ENCODE assay signal across 29 cellular contexts in the genomic region with DNA sequence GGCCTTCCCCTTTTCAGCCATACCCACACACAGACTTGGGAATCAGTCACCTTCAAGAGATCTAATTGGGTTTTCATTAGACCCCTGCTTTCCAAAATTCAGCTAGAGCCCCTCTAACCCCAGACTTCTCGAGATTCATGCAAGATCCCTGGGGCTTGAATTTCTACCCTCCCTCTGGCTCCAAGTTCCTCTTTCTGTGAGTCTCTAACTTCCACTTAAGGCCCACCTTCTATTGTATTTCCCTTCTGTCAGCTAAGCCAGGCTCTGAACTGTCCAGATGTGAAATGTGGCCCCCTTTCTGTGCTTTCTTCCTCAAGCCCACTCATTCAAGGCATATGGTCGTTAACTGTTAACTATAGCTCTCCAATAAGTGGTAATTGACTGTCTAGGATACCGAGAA.
DNase-seq lines count a peak whose midpoint lies in the region; ATAC-seq and TF ChIP-seq lines count a peak whose summit lies in the region.
"Had no signal": no experiment of that assay in that cellular context is flagged by ENCODE, and none has a peak within 500 bp of the region (broad histone marks: within the 10 kb centered on the region; RNA-seq: fewer than 3 reads in every experiment).

No MANE protein-coding gene starts in this region.

- H3K79me2 ChIP-seq in neural progenitor cell (ENCODE audit: low read depth), result no peaks in the 10 kb centered on the region

- H3K9me3 Mint-ChIP-seq in activated B cell treated with CpG ODN at 0.5 μM for 24 hours (no peaks in the 10 kb centered on the region), neural progenitor cell (no peaks in the 10 kb centered on the region)
- H3K9me3 Mint-ChIP-seq: endodermal cell; immature natural killer cell; stimulated activated effector memory CD8-positive, alpha-beta T cell treated with anti-CD3 and anti-CD28 coated beads, Interleukin-12 subunit alpha, Interleukin-12 subunit beta, amount 100 ng/mL, for 72 hours had no signal

- POLR2A ChIA-PET in activated B cell treated with CpG ODN at 0.5 μM for 24 hours (lab: Charles Lee), result interaction anchor here (1.7 kb wide), 1 partner anchor 21 kb away, joined by 6 read pairs; no protein-coding TSS in a partner anchor

- H3K27ac Mint-ChIP-seq in activated B cell treated with CpG ODN at 0.5 μM for 24 hours (no peak overlapping the region), neural progenitor cell (no peak overlapping the region)
- H3K27ac Mint-ChIP-seq: activated CD8-positive, alpha-beta T cell treated with anti-CD3 and anti-CD28 coated beads, Interleukin-2, amount 10 ng/mL, durations not matched to agents 7 days and 5 days; endodermal cell; immature natural killer cell; stimulated activated effector memory CD8-positive, alpha-beta T cell treated with anti-CD3 and anti-CD28 coated beads, Interleukin-12 subunit alpha, Interleukin-12 subunit beta, amount 100 ng/mL, for 72 hours had no signal

- H2AFZ ChIP-seq in neural progenitor cell (replicated peaks), result no peak overlapping the region

- peaks cover 21% of the 10 kb centered on the region for H3F3A ChIP-seq in neural progenitor cell (ENCODE audit: low read depth)

- no peak overlapping the region for H3K4me3 Mint-ChIP-seq in activated B cell treated with CpG ODN at 0.5 μM for 24 hours
- no peak overlapping the region for H3K4me3 Mint-ChIP-seq in neural progenitor cell
- H3K4me3 Mint-ChIP-seq: activated CD8-positive, alpha-beta T cell treated with anti-CD3 and anti-CD28 coated beads, Interleukin-2, amount 10 ng/mL, durations not matched to agents 7 days and 5 days; endodermal cell; immature natural killer cell; stimulated activated effector memory CD8-positive, alpha-beta T cell treated with anti-CD3 and anti-CD28 coated beads, Interleukin-12 subunit alpha, Interleukin-12 subunit beta, amount 100 ng/mL, for 72 hours had no signal

- H3K4me3 ChIP-seq in HUES64 (ENCODE audit: low read length), result no peak overlapping the region
- no peak overlapping the region for H3K4me3 ChIP-seq in neural progenitor cell
- H3K4me3 ChIP-seq: esophagus muscularis mucosa, Peyer's patch, suprapubic skin had no signal

- no peaks in the 10 kb centered on the region for H3K36me3 ChIP-seq in HUES64 (ENCODE audit: insufficient read depth, low read length)
- no peaks in the 10 kb centered on the region for H3K36me3 ChIP-seq in neural progenitor cell
- H3K36me3 ChIP-seq: esophagus muscularis mucosa, neutrophil, Peyer's patch, suprapubic skin had no signal

- H3K27ac ChIP-seq in HUES64 (ENCODE audit: low read depth, low read length) (peak overlapping the region; percentile 1; the same call in 1 of the 2 replicates), neural progenitor cell (peak overlapping the region; percentile 8)
- H3K27ac ChIP-seq: C4-2B, esophagus muscularis mucosa, foreskin keratinocyte, neutrophil, Peyer's patch, suprapubic skin had no signal

- CTCF ChIA-PET in activated B cell treated with CpG ODN at 0.5 μM for 24 hours (lab: Charles Lee), result interaction anchor here (1.1 kb wide), 1 partner anchor 21 kb away, joined by 3 read pairs; no protein-coding TSS in a partner anchor

- no peak overlapping the region for H3K9ac ChIP-seq in HUES64 (ENCODE audit: low read depth, low read length)
- H3K9ac ChIP-seq in neural progenitor cell, result no peak overlapping the region

- no peak for TF ChIP-seq CTCF in activated B cell treated with CpG ODN at 0.5 μM for 24 hours (IDR thresholded peaks at IDR 0.05)
- TF ChIP-seq CTCF in neural progenitor cell (IDR thresholded peaks at IDR 0.05), result no peak

- no peaks in the 10 kb centered on the region for H4K20me1 ChIP-seq in neural progenitor cell (ENCODE audit: low read depth)

- peak overlapping the region; percentile 32 for H3K4me2 ChIP-seq in neural progenitor cell

- H3K4me1 Mint-ChIP-seq in activated B cell treated with CpG ODN at 0.5 μM for 24 hours, result peaks cover 15% of the 10 kb centered on the region
- no peaks in the 10 kb centered on the region for H3K4me1 Mint-ChIP-seq in neural progenitor cell
- H3K4me1 Mint-ChIP-seq: immature natural killer cell had no signal

- WGBS in HUES64, result 75% methylated on average over 2 of the region's 3 CpGs

- H3K9me3 ChIP-seq in HUES64 (ENCODE audit: insufficient read depth, low read depth, low read length), result no peaks in the 10 kb centered on the region
- H3K9me3 ChIP-seq in neural progenitor cell (ENCODE audit: low read depth), result no peaks in the 10 kb centered on the region
- H3K9me3 ChIP-seq: esophagus muscularis mucosa, neutrophil, Peyer's patch, suprapubic skin had no signal

- DNase-seq in NOMO-1 treated with DMSO at 0.1 percent for 48 hours (lab: John Stamatoyannopoulos, UW; ENCODE audit: unreplicated experiment) (peak; percentile 78), activated B cell treated with CpG ODN at 0.5 μM for 24 hours (no peak), neural progenitor cell (ENCODE audit: low spot score) (peak; percentile 34)
- no peak for DNase-seq in effector CD4-positive, alpha-beta T cell
- DNase-seq: activated CD8-positive, alpha-beta T cell treated with anti-CD3 and anti-CD28 coated beads, Interleukin-2, amount 10 ng/mL, durations not matched to agents 7 days and 5 days; activated gamma-delta T cell; Calu3; central memory CD4-positive, alpha-beta T cell; endodermal cell; foreskin keratinocyte; immature natural killer cell; NCI-H1417 treated with DMSO at 0.1 percent for 48 hours; NCI-H2081 treated with DMSO at 0.1 percent for 48 hours; NCI-H446 treated with DMSO at 0.1 percent for 48 hours; NCI-H82; Peyer's patch; SHP77 treated with DMSO at 0.1 percent for 48 hours; stimulated activated CD4-positive, alpha-beta T cell treated with anti-CD3 and anti-CD28 coated beads, Interleukin-4, amount 100 ng/mL, for 24 hours; T-helper 1 cell had no signal

- H3K27me3 Mint-ChIP-seq in activated B cell treated with CpG ODN at 0.5 μM for 24 hours (no peaks in the 10 kb centered on the region), neural progenitor cell (ENCODE audit: insufficient read depth, low read depth) (peaks cover 2% of the 10 kb centered on the region)

- peak; percentile 58 for ATAC-seq in activated B cell treated with CpG ODN at 0.5 μM for 24 hours (ENCODE audit: low read depth)
- no peak for ATAC-seq in HG02678 (IDR thresholded peaks at IDR 0.05; ENCODE audit: unreplicated experiment)
- no peak for ATAC-seq in HG02763 (IDR thresholded peaks at IDR 0.05; ENCODE audit: unreplicated experiment)
- no peak for ATAC-seq in HG02840 (IDR thresholded peaks at IDR 0.05; ENCODE audit: low FRiP score, unreplicated experiment)
- ATAC-seq: activated CD8-positive, alpha-beta T cell treated with anti-CD3 and anti-CD28 coated beads, Interleukin-2, amount 10 ng/mL, durations not matched to agents 7 days and 5 days; foreskin keratinocyte; sciatic nerve; stimulated activated effector memory CD8-positive, alpha-beta T cell treated with anti-CD3 and anti-CD28 coated beads, Interleukin-12 subunit alpha, Interleukin-12 subunit beta, amount 100 ng/mL, for 72 hours had no signal

- intact Hi-C loops in activated B cell treated with CpG ODN at 0.5 μM for 24 hours (cut with micrococcal nuclease), result loop anchor here (2.0 kb wide), 1 partner anchor 22 kb away; no protein-coding TSS in a partner anchor

- H3K36me3 Mint-ChIP-seq in activated B cell treated with CpG ODN at 0.5 μM for 24 hours (ENCODE audit: low read depth) (no peaks in the 10 kb centered on the region), neural progenitor cell (no peaks in the 10 kb centered on the region)
- H3K36me3 Mint-ChIP-seq: stimulated activated effector memory CD8-positive, alpha-beta T cell treated with anti-CD3 and anti-CD28 coated beads, Interleukin-12 subunit alpha, Interleukin-12 subunit beta, amount 100 ng/mL, for 72 hours had no signal

- H3K27me3 ChIP-seq in HUES64 (ENCODE audit: insufficient read depth, low read length) (no peaks in the 10 kb centered on the region), neural progenitor cell (no peaks in the 10 kb centered on the region)
- H3K27me3 ChIP-seq: esophagus muscularis mucosa, foreskin keratinocyte, neutrophil, Peyer's patch, suprapubic skin had no signal

- H3K4me1 ChIP-seq in HUES64 (ENCODE audit: insufficient read depth, low read length) (peaks cover 50% of the 10 kb centered on the region), neural progenitor cell (peaks cover 42% of the 10 kb centered on the region)
- H3K4me1 ChIP-seq: esophagus muscularis mucosa, foreskin keratinocyte, Peyer's patch had no signal

Comparison
In these comparisons a context has a peak if more than half of its experiments do, and no peak if none do; other contexts are left out.
1. DNase-seq: peak in NOMO-1 treated with DMSO at 0.1 percent for 48 hours (single experiment) and neural progenitor cell (single experiment); none in activated B cell treated with CpG ODN at 0.5 μM for 24 hours (single experiment) and effector CD4-positive, alpha-beta T cell (single experiment).